1 cellular context compared by ENCODE assay signal in the genomic region with DNA sequence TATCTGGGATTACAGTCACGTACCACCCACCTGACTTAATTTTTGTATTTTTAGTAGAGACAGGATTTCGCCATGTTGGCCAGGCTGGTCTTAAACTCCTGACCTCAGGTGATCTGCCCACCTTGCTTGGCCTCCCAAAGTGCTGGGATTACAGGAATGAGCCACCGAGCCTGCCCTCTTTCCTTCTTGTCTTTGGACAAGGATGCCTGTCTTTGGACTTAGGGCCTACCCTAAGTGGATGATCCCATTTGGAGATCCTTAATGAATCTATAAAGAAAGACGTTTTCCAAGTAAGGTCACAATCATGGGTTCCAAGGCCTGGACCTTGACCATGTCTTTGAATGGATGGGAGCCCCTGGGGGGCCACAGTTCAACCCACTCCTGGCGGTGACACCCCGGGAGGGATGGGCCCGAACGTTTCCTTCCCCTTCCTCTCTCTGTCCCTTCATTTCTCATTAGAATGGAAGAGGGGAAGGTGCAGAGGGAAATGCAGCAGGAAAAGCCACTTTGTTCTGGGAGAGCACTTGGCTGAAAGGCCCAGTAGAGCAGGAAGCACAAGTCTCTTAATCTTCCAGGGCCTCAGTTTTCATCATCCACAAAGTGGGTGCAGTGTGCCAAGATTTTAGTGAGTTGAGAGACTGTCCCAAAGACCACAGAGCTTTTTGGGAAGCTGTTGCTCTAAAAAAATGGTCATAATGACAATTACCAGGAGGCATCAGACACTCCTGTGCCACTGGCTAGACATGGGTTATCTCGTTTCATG.
TF ChIP-seq lines count a peak whose summit lies in the region.

No MANE protein-coding gene starts in this region.

TF ChIP-seq in H1, 55 proteins besides CTCF, POLR2A, EP300 and RAD21:
- TF ChIP-seq SIN3A (conservative IDR thresholded peaks at IDR 0.05 in 1 of 2, IDR thresholded peaks at IDR 0.05 in 1 of 2; ENCODE audit: low read depth in 1 of 2, low read length in 2 of 2) (no peak), ASH2L (IDR thresholded peaks at IDR 0.05; ENCODE audit: low read length) (no peak), JUN (IDR thresholded peaks at IDR 0.05; ENCODE audit: low read depth, low read length) (no peak), KDM1A (IDR thresholded peaks at IDR 0.05; ENCODE audit: borderline replicate concordance, low read length) (peak; percentile 34; the same call in 1 of the 2 replicates), TCF12 (IDR thresholded peaks at IDR 0.05; ENCODE audit: low read depth, low read length) (no peak)
- TF ChIP-seq, protein P1, sequence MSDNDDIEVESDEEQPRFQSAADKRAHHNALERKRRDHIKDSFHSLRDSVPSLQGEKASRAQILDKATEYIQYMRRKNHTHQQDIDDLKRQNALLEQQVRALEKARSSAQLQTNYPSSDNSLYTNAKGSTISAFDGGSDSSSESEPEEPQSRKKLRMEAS (IDR thresholded peaks at IDR 0.05) = no peak
